21 cellular contexts compared by ENCODE assay signal in the genomic region with DNA sequence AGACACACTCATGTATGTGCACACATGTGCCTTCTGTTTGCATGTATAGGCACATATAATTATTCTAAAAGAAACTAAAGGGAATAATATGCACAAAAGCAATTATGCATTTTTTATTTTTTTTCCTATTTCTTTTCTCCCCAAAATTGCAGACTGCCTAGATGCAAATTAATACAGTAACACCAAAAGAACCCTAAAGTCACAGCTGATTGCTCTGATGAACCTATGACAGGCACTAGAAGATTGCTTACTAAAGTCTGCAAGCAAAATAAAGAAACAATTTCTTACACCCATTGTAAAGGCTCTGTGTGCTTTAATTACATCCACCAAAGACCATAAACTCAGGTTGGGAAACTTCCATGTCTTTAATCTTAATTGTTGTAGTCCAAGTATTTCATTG.
"Had no signal": no experiment of that assay in that cellular context is flagged by ENCODE, and none has a peak within 500 bp of the region (broad histone marks: within the 10 kb centered on the region; RNA-seq: fewer than 3 reads in every experiment).

No MANE protein-coding gene starts in this region.

- H3K79me2 ChIP-seq: hepatocyte had no signal

- H3K27ac ChIP-seq: coronary artery, dorsolateral prefrontal cortex, esophagus muscularis mucosa, foreskin keratinocyte, gastroesophageal sphincter, heart left ventricle, hepatocyte, left lung, lower lobe of right lung had no signal

- DNase-seq: dermis blood vessel endothelial cell; dorsolateral prefrontal cortex; effector CD4-positive, alpha-beta T cell; effector memory CD4-positive, alpha-beta T cell; foreskin keratinocyte; heart left ventricle; hypothalamus; immature natural killer cell; islet precursor cell; kidney; kidney glomerular epithelial cell; left lung; left ventricle myocardium superior; lower lobe of right lung; mesendoderm; midbrain; naive thymus-derived CD4-positive, alpha-beta T cell had no signal

- H3K36me3 Mint-ChIP-seq: naive thymus-derived CD4-positive, alpha-beta T cell had no signal

- H3K4me1 Mint-ChIP-seq: immature natural killer cell had no signal

- H3K9me3 Mint-ChIP-seq: immature natural killer cell; naive thymus-derived CD4-positive, alpha-beta T cell had no signal

- H3K27ac Mint-ChIP-seq: naive thymus-derived CD4-positive, alpha-beta T cell had no signal

- H3K4me2 ChIP-seq: hepatocyte had no signal

- H3K27me3 ChIP-seq: dorsolateral prefrontal cortex, esophagus muscularis mucosa, gastroesophageal sphincter, heart left ventricle, hepatocyte, left lung had no signal

- H3K4me3 Mint-ChIP-seq: immature natural killer cell; naive thymus-derived CD4-positive, alpha-beta T cell had no signal

- ATAC-seq: foreskin keratinocyte; gastroesophageal sphincter; heart left ventricle; left lung; left ventricle myocardium superior; lower lobe of right lung; naive thymus-derived CD4-positive, alpha-beta T cell had no signal

- H3K4me1 ChIP-seq: esophagus muscularis mucosa, foreskin keratinocyte, gastroesophageal sphincter, heart left ventricle, left lung, lower lobe of right lung had no signal

- H2AFZ ChIP-seq: hepatocyte had no signal

- H3K4me3 ChIP-seq: coronary artery, dorsolateral prefrontal cortex, esophagus muscularis mucosa, gastroesophageal sphincter, heart left ventricle, hepatocyte, left lung, lower lobe of right lung had no signal
